In genomic region chr16:90083139-90083538, GRCh38 we compare ENCODE assay signal across 17 cellular contexts. TPM values are rescaled to one million over a fixed set of nuclear protein-coding genes. Genes with fewer than 3 reads are reported as not detected.
DNase-seq lines count a peak whose midpoint lies in the region; ATAC-seq and TF ChIP-seq lines count a peak whose summit lies in the region.
"Had no signal": no experiment of that assay in that cellular context is flagged by ENCODE, and none has a peak within 500 bp of the region (broad histone marks: within the 10 kb centered on the region; RNA-seq: fewer than 3 reads in every experiment).

No MANE protein-coding gene starts in this region.

- peaks cover 19% of the 10 kb centered on the region for H3K4me1 Mint-ChIP-seq in activated naive CD4-positive, alpha-beta T cell treated with anti-CD3 and anti-CD28 coated beads, Interleukin-2, amount 10 ng/mL, durations not matched to agents 7 days and 5 days

- H3K27ac Mint-ChIP-seq in activated naive CD4-positive, alpha-beta T cell treated with anti-CD3 and anti-CD28 coated beads, Interleukin-2, amount 10 ng/mL, durations not matched to agents 7 days and 5 days: no peak overlapping the region
- no peak overlapping the region for H3K27ac Mint-ChIP-seq in activated naive CD4-positive, alpha-beta T cell treated with anti-CD3 and anti-CD28 coated beads, Interleukin-2, amount 50 U/mL, for 72 hours
- H3K27ac Mint-ChIP-seq: neural progenitor cell; stimulated activated memory B cell treated with anti-CD40 and anti-IgM and Interleukin-4, amounts not matched to agents 10 μg/mL and 1 μg/mL and 100 μg/mL, for 72 hours had no signal

- H3K27me3 ChIP-seq in HCT116 (ENCODE audit: insufficient read depth, low read length): no peaks in the 10 kb centered on the region
- no peaks in the 10 kb centered on the region for H3K27me3 ChIP-seq in neutrophil
- H3K27me3 ChIP-seq: BE2C had no signal

- H3K27me3 Mint-ChIP-seq in activated naive CD4-positive, alpha-beta T cell treated with anti-CD3 and anti-CD28 coated beads, Interleukin-2, amount 10 ng/mL, durations not matched to agents 7 days and 5 days: peaks cover 53% of the 10 kb centered on the region

- TF ChIP-seq POLR2A in HCT116 (IDR thresholded peaks at IDR 0.05; ENCODE audit: borderline replicate concordance, extremely low read depth, insufficient read depth, insufficient read length): no peak

- TF ChIP-seq RAD21 in HCT116 (IDR thresholded peaks at IDR 0.05; ENCODE audit: low read depth): no peak

- TF ChIP-seq CTCF in HCT116 (IDR thresholded peaks at IDR 0.05 in 2 of 3, conservative IDR thresholded peaks at IDR 0.05 in 1 of 3; ENCODE audit: borderline replicate concordance in 1 of 3, insufficient read depth in 1 of 3, low read depth in 2 of 3, low read length in 2 of 3) (no peak), neutrophil (IDR thresholded peaks at IDR 0.05) (no peak)

- no peaks in the 10 kb centered on the region for H3K9me2 ChIP-seq in HCT116 (ENCODE audit: insufficient read depth)

- no TSS peak for BruUV-seq in HCT116 (replicated peaks; lab: Mats Ljungman, UMichigan)

- H3K36me3 ChIP-seq in HCT116 (ENCODE audit: control insufficient read depth in 1 of 2, insufficient read depth in 2 of 2, low read length in 2 of 2) (no peaks in the 10 kb centered on the region), neutrophil (no peaks in the 10 kb centered on the region)
- H3K36me3 ChIP-seq: BE2C, neural progenitor cell, sigmoid colon had no signal

- POLR2A ChIA-PET in HCT116 (lab: Charles Lee): interaction anchor here (1.0 kb wide), 1 partner anchor 161 kb away, joined by 3 read pairs; no protein-coding TSS in a partner anchor

- H3K9ac ChIP-seq in HCT116 (ENCODE audit: low read length): no peak overlapping the region
- H3K9ac ChIP-seq: neural progenitor cell had no signal

- RAD21 ChIA-PET in HCT116 (lab: Charles Lee; ENCODE audit: low non-redundant PET in 1 of 2, low total read pairs in 2 of 2, uncharacterized antibody in 2 of 2, unreplicated experiment in 2 of 2): no interaction called here

- no peak overlapping the region for H3K4me3 ChIP-seq in HCT116 (replicated peaks in 1 of 2; ENCODE audit: low read depth in 1 of 2, low read length in 2 of 2)
- H3K4me3 ChIP-seq in neutrophil (ENCODE audit: low read depth in 1 of 2, low read length in 1 of 2): no peak overlapping the region
- H3K4me3 ChIP-seq: lung, neural progenitor cell had no signal

- H3K4me3 Mint-ChIP-seq in activated naive CD4-positive, alpha-beta T cell treated with anti-CD3 and anti-CD28 coated beads, Interleukin-2, amount 10 ng/mL, durations not matched to agents 7 days and 5 days: peak overlapping the region; percentile 83
- H3K4me3 Mint-ChIP-seq: neural progenitor cell had no signal

- no peak overlapping the region for H3K27ac ChIP-seq in HCT116 (ENCODE audit: low read depth, low read length)
- peak overlapping the region; percentile 31 for H3K27ac ChIP-seq in neutrophil
- H3K27ac ChIP-seq: neural progenitor cell had no signal

- CTCF ChIA-PET in activated naive CD4-positive, alpha-beta T cell treated with anti-CD3 and anti-CD28 coated beads, Interleukin-2, amount 10 ng/mL, durations not matched to agents 7 days and 5 days (lab: Charles Lee): no interaction called here
- CTCF ChIA-PET in HCT116 (lab: Charles Lee): interaction anchor here (1.1 kb wide), 1 partner anchor 12 kb away, joined by 3 read pairs; no protein-coding TSS in a partner anchor

- peaks cover 0 to 17% of the 10 kb centered on the region in 2 experiments; a peak in 3 of 4 replicates for H3K4me1 ChIP-seq in HCT116 (ENCODE audit: control insufficient read depth in 1 of 2, insufficient read depth in 2 of 2, low read length in 2 of 2)
- peaks cover 39 to 57% of the 10 kb centered on the region in 2 experiments for H3K4me1 ChIP-seq in neutrophil (ENCODE audit: control insufficient read depth in 1 of 2, insufficient read depth in 1 of 2, low read depth in 1 of 2, low read length in 1 of 2)
- H3K4me1 ChIP-seq: neural progenitor cell had no signal

- intact Hi-C loops in HCT116 (cut with micrococcal nuclease): no loop called here

- peak overlapping the region; percentile 87 for H2AFZ ChIP-seq in HCT116 (ENCODE audit: low read depth, low read length, poor library complexity, severe bottlenecking)

- no peaks in the 10 kb centered on the region for H3K9me3 ChIP-seq in HCT116 (ENCODE audit: control insufficient read depth in 1 of 2, insufficient read depth in 1 of 2, low read depth in 1 of 2, low read length in 2 of 2)
- no peaks in the 10 kb centered on the region for H3K9me3 ChIP-seq in neutrophil
- H3K9me3 ChIP-seq: BE2C, sigmoid colon had no signal

- H3K4me2 ChIP-seq in HCT116 (ENCODE audit: low read length): no peak overlapping the region
- H3K4me2 ChIP-seq: neural progenitor cell had no signal

- no peak for DNase-seq in activated naive CD4-positive, alpha-beta T cell treated with anti-CD3 and anti-CD28 coated beads, Interleukin-2, amount 10 ng/mL, durations not matched to agents 7 days and 5 days
- DNase-seq in activated naive CD4-positive, alpha-beta T cell treated with anti-CD3 and anti-CD28 coated beads, Interleukin-2, amount 50 U/mL, for 16 hours: no peak
- DNase-seq in HCT116 (ENCODE audit: low read depth, low spot score): no peak
- no peak for DNase-seq in activated naive CD4-positive, alpha-beta T cell treated with anti-CD3 and anti-CD28 coated beads, Interleukin-2, amount 50 U/mL, for 72 hours (ENCODE audit: low spot score in 2 of 2)
- DNase-seq in NCI-H1105 treated with DMSO at 0.1 percent for 48 hours (lab: John Stamatoyannopoulos, UW): no peak
- DNase-seq in GDM1 (lab: John Stamatoyannopoulos, UW): no peak
- DNase-seq: endodermal cell, H9, NCI-H748 treated with DMSO at 0.1 percent for 48 hours, sigmoid colon had no signal

- H3K36me3 Mint-ChIP-seq in activated naive CD4-positive, alpha-beta T cell treated with anti-CD3 and anti-CD28 coated beads, Interleukin-2, amount 10 ng/mL, durations not matched to agents 7 days and 5 days: no peaks in the 10 kb centered on the region
- H3K36me3 Mint-ChIP-seq in activated naive CD4-positive, alpha-beta T cell treated with anti-CD3 and anti-CD28 coated beads, Interleukin-2, amount 50 U/mL, for 72 hours: peaks cover 5 to 6% of the 10 kb centered on the region in 2 donors
- H3K36me3 Mint-ChIP-seq: neural progenitor cell; stimulated activated memory B cell treated with anti-CD40 and anti-IgM and Interleukin-4, amounts not matched to agents 10 μg/mL and 1 μg/mL and 100 μg/mL, for 72 hours had no signal

- H3K9me3 Mint-ChIP-seq in activated naive CD4-positive, alpha-beta T cell treated with anti-CD3 and anti-CD28 coated beads, Interleukin-2, amount 10 ng/mL, durations not matched to agents 7 days and 5 days: no peaks in the 10 kb centered on the region
- H3K9me3 Mint-ChIP-seq in activated naive CD4-positive, alpha-beta T cell treated with anti-CD3 and anti-CD28 coated beads, Interleukin-2, amount 50 U/mL, for 72 hours: no peaks in the 10 kb centered on the region

- H4K20me1 ChIP-seq in HCT116 (ENCODE audit: insufficient read depth): no peaks in the 10 kb centered on the region

- H3K79me2 ChIP-seq in HCT116 (ENCODE audit: insufficient read depth, low read length): no peaks in the 10 kb centered on the region

- ATAC-seq in HCT116: no peak
- peak; percentile 56 to 69 for ATAC-seq in activated naive CD4-positive, alpha-beta T cell treated with anti-CD3 and anti-CD28 coated beads, Interleukin-2, amount 50 U/mL, for 72 hours
- no peak for ATAC-seq in GM21576 (IDR thresholded peaks at IDR 0.05; ENCODE audit: unreplicated experiment)
- ATAC-seq: stimulated activated memory B cell treated with anti-CD40 and anti-IgM and Interleukin-4, amounts not matched to agents 10 μg/mL and 1 μg/mL and 100 μg/mL, for 72 hours had no signal

TF ChIP-seq in HCT116, 20 proteins besides CTCF, POLR2A, EP300 and RAD21:
- TF ChIP-seq TCF7L2 (IDR thresholded peaks at IDR 0.05; ENCODE audit: borderline replicate concordance, extremely low read depth, insufficient read depth, insufficient read length) (no peak), FOSL1 (IDR thresholded peaks at IDR 0.05; ENCODE audit: low read depth) (no peak)

RNA-seq across cellular contexts. Expression of gene PRDM7, which starts 6.0 kb away (rescaled TPM):
- 0.07 TPM for total RNA-seq in HCT116 (2021; ENCODE audit: unreplicated experiment)
- polyA plus RNA-seq in HCT116 (2012): 0.05 and 0.10 TPM in 2 replicates
- total RNA-seq in activated naive CD4-positive, alpha-beta T cell treated with anti-CD3 and anti-CD28 coated beads, Interleukin-2, amount 50 U/mL, for 72 hours: not detected
- total RNA-seq: cardiac septum, endodermal cell, H9, lung, sigmoid colon had no signal
- polyA plus RNA-seq: lung, sigmoid colon had no signal

Comparison
In these comparisons a context has a peak if more than half of its experiments do, and no peak if none do; other contexts are left out.
1. ATAC-seq: peak in activated naive CD4-positive, alpha-beta T cell treated with anti-CD3 and anti-CD28 coated beads, Interleukin-2, amount 50 U/mL, for 72 hours (2 of 2); none in HCT116 (single experiment) and GM21576 (single experiment).